In the genomic region with DNA sequence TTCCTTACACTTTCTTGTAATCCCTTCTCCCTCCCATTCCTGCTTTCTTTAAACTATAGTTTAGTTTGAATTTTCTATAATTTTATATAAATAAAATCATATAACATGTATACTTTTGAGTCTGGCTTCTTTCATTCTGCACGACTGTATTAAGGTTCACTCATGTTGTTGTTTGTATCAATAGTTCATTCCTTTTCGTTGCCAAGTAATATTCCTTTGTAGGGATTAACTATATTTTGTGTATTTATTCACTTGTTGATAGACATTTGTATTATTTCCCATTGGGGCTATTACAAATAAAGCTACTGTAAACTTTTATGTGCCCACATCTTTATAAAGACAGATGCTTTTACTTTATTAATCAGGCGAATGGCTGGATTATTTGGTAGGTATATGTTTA, we compare ENCODE assay signal across 27 cellular contexts.
"Had no signal": no experiment of that assay in that cellular context is flagged by ENCODE, and none has a peak within 500 bp of the region (broad histone marks: within the 10 kb centered on the region; RNA-seq: fewer than 3 reads in every experiment).

No MANE protein-coding gene starts in this region.

- ATAC-seq: stimulated activated effector memory CD8-positive, alpha-beta T cell treated with anti-CD3 and anti-CD28 coated beads, Interleukin-12 subunit alpha, Interleukin-12 subunit beta, amount 100 ng/mL, for 72 hours; stimulated activated memory B cell treated with anti-CD40 and anti-IgM and Interleukin-4, amounts not matched to agents 10 μg/mL and 1 μg/mL and 100 μg/mL, for 72 hours; stimulated activated naive B cell treated with anti-CD40 and anti-IgM and Interleukin-4, amounts not matched to agents 10 μg/mL and 1 μg/mL and 100 μg/mL, for 72 hours; stimulated activated naive CD8-positive, alpha-beta T cell treated with anti-CD3 and anti-CD28 coated beads, Interleukin-15, amount 100 ng/mL, for 72 hours; stimulated activated naive CD8-positive, alpha-beta T cell treated with anti-CD3 and anti-CD28 coated beads, Interleukin-15, Interleukin-2, amounts not matched to agents 100 U/mL and 50 U/mL, for 24 hours; upper lobe of right lung had no signal

- H3K4me3 ChIP-seq: stomach, suprapubic skin, testis, thoracic aorta, thyroid gland, tibial artery, tibial nerve, transverse colon, upper lobe of left lung, upper lobe of right lung, uterus, vagina had no signal

- H3K36me3 ChIP-seq: stomach, suprapubic skin, thoracic aorta, thyroid gland, tibial artery, tibial nerve, transverse colon, upper lobe of left lung, upper lobe of right lung, uterus, vagina had no signal

- DNase-seq: stimulated activated CD4-positive, alpha-beta T cell treated with anti-CD3 and anti-CD28 coated beads, Interleukin-2, amount 100 ng/mL, for 48 hours; stimulated activated CD4-positive, alpha-beta T cell treated with anti-CD3 and anti-CD28 coated beads, Interleukin-4, amount 100 ng/mL, for 1 hour; stimulated activated CD4-positive, alpha-beta T cell treated with anti-CD3 and anti-CD28 coated beads, Interleukin-4, amount 100 ng/mL, for 24 hours; stimulated activated CD4-positive, alpha-beta T cell treated with anti-CD3 and anti-CD28 coated beads, Interleukin-4, amount 100 ng/mL, for 4 hours; stimulated activated CD8-positive, alpha-beta memory T cell treated with anti-CD3 and anti-CD28 coated beads, Interleukin-4, amount 100 ng/mL, for 48 hours; stimulated activated naive B cell treated with anti-CD40 and anti-IgM and Interleukin-4, amounts not matched to agents 10 μg/mL and 1 μg/mL and 100 μg/mL, for 72 hours; stimulated activated naive CD4-positive, alpha-beta T cell; stimulated activated naive CD4-positive, alpha-beta T cell treated with Interleukin-2 at 50 U/mL for 16 hours; stimulated activated naive CD8-positive, alpha-beta T cell treated with anti-CD3 and anti-CD28 coated beads, Interleukin-15, amount 100 ng/mL, for 72 hours; stimulated activated naive CD8-positive, alpha-beta T cell treated with anti-CD3 and anti-CD28 coated beads, Interleukin-15, Interleukin-2, amounts not matched to agents 100 U/mL and 50 U/mL, for 24 hours; stomach; substantia nigra; testis; thyroid gland; tibial artery; transverse colon; trophoblast cell; upper lobe of left lung; upper lobe of right lung; uterus had no signal

- H3K9me3 ChIP-seq: stomach, suprapubic skin, testis, thoracic aorta, thyroid gland, tibial artery, tibial nerve, transverse colon, upper lobe of left lung, upper lobe of right lung, uterus, vagina had no signal

- H3K27me3 ChIP-seq: stomach, testis, thyroid gland, tibial artery, tibial nerve, transverse colon, upper lobe of left lung, upper lobe of right lung, uterus, vagina had no signal

- H3K27ac ChIP-seq: stomach, suprapubic skin, testis, thoracic aorta, thyroid gland, tibial artery, tibial nerve, transverse colon, upper lobe of left lung, upper lobe of right lung, uterus, vagina had no signal

- FAIRE-seq: urothelium cell line had no signal

- H3K4me1 ChIP-seq: stomach, suprapubic skin, testis, thyroid gland, tibial artery, tibial nerve, transverse colon, upper lobe of right lung, uterus, vagina had no signal
